Comparison of ENCODE assay signal across 26 cellular contexts in genomic region chr3:53613111-53613510, GRCh38.
DNase-seq lines count a peak whose midpoint lies in the region; ATAC-seq and TF ChIP-seq lines count a peak whose summit lies in the region.
"Had no signal": no experiment of that assay in that cellular context is flagged by ENCODE, and none has a peak within 500 bp of the region (broad histone marks: within the 10 kb centered on the region; RNA-seq: fewer than 3 reads in every experiment).

No MANE protein-coding gene starts in this region.

- no peak overlapping the region for H3K27ac ChIP-seq in DOHH2 (ENCODE audit: low read depth, low read length)
- no peak overlapping the region for H3K27ac ChIP-seq in naive thymus-derived CD4-positive, alpha-beta T cell (ENCODE audit: low read depth, low read length)
- H3K27ac ChIP-seq: pancreas, right lobe of liver, thoracic aorta had no signal

- intact Hi-C loops in activated B cell treated with CpG ODN at 0.5 μM for 24 hours (cut with micrococcal nuclease): loop anchor here (5.0 kb wide), 1 partner anchor 56 kb away; no protein-coding TSS in a partner anchor
- intact Hi-C loops in naive thymus-derived CD4-positive, alpha-beta T cell (cut with micrococcal nuclease): no loop called here

- no peak overlapping the region for H3K4me3 ChIP-seq in DOHH2 (ENCODE audit: low read length)
- H3K4me3 ChIP-seq in NB4 (ENCODE audit: low read depth, low read length): no peak overlapping the region
- H3K4me3 ChIP-seq in naive thymus-derived CD4-positive, alpha-beta T cell (ENCODE audit: low read length): no peak overlapping the region
- H3K4me3 ChIP-seq: pancreas, right lobe of liver, thoracic aorta had no signal

- H3K36me3 ChIP-seq in DOHH2 (ENCODE audit: control insufficient read depth, low read length): no peaks in the 10 kb centered on the region
- no peaks in the 10 kb centered on the region for H3K36me3 ChIP-seq in naive thymus-derived CD4-positive, alpha-beta T cell (ENCODE audit: control insufficient read depth in 2 of 3, insufficient read depth in 3 of 3, low read length in 3 of 3)
- H3K36me3 ChIP-seq: pancreas, right lobe of liver, thoracic aorta had no signal

- CTCF ChIA-PET in activated B cell treated with CpG ODN at 0.5 μM for 24 hours (lab: Charles Lee): no interaction called here
- CTCF ChIA-PET in naive thymus-derived CD4-positive, alpha-beta T cell (lab: Charles Lee): no interaction called here

- H3K27me3 Mint-ChIP-seq in activated B cell treated with CpG ODN at 0.5 μM for 24 hours: peaks cover 8% of the 10 kb centered on the region
- H3K27me3 Mint-ChIP-seq in naive thymus-derived CD4-positive, alpha-beta T cell: peaks cover 21 to 42% (median 27%) of the 10 kb centered on the region in 5 donors

- no peaks in the 10 kb centered on the region for H3K79me2 ChIP-seq in DOHH2 (ENCODE audit: control insufficient read depth, low read length)

- POLR2A ChIA-PET in activated B cell treated with CpG ODN at 0.5 μM for 24 hours (lab: Charles Lee): no interaction called here
- POLR2A ChIA-PET in naive thymus-derived CD4-positive, alpha-beta T cell (lab: Charles Lee): no interaction called here

- H3K4me1 Mint-ChIP-seq in activated B cell treated with CpG ODN at 0.5 μM for 24 hours: peaks cover 27% of the 10 kb centered on the region
- no peaks in the 10 kb centered on the region for H3K4me1 Mint-ChIP-seq in naive thymus-derived CD4-positive, alpha-beta T cell
- H3K4me1 Mint-ChIP-seq: central memory CD8-positive, alpha-beta T cell had no signal

- no peak for TF ChIP-seq POLR2A in NB4 (IDR thresholded peaks at IDR 0.05; ENCODE audit: extremely low read depth, insufficient read length)

- peak overlapping the region; percentile 39 for H3K4me2 ChIP-seq in DOHH2 (ENCODE audit: low read length)

- H3K9me2 ChIP-seq in DOHH2 (replicated peaks; ENCODE audit: control insufficient read depth, low read length): no peaks in the 10 kb centered on the region

- no peaks in the 10 kb centered on the region for H3F3A ChIP-seq in DOHH2 (ENCODE audit: control insufficient read depth, insufficient read depth)

- no peaks in the 10 kb centered on the region for H3K36me3 Mint-ChIP-seq in activated B cell treated with CpG ODN at 0.5 μM for 24 hours (ENCODE audit: low read depth)
- no peaks in the 10 kb centered on the region for H3K36me3 Mint-ChIP-seq in naive thymus-derived CD4-positive, alpha-beta T cell
- H3K36me3 Mint-ChIP-seq: WTC11 had no signal

- peaks cover 16% of the 10 kb centered on the region for H3K4me1 ChIP-seq in DOHH2 (ENCODE audit: control insufficient read depth, low read length)
- no peaks in the 10 kb centered on the region for H3K4me1 ChIP-seq in naive thymus-derived CD4-positive, alpha-beta T cell (ENCODE audit: control insufficient read depth in 2 of 2, insufficient read depth in 2 of 2, low read length in 2 of 2)
- H3K4me1 ChIP-seq: pancreas, right lobe of liver had no signal

- no peaks in the 10 kb centered on the region for H3K9me3 ChIP-seq in DOHH2 (ENCODE audit: control insufficient read depth, insufficient read depth, low read length)
- no peaks in the 10 kb centered on the region for H3K9me3 ChIP-seq in naive thymus-derived CD4-positive, alpha-beta T cell (ENCODE audit: control insufficient read depth in 2 of 3, low read length in 3 of 3)
- H3K9me3 ChIP-seq: pancreas, right lobe of liver, thoracic aorta had no signal

- peaks cover 3% of the 10 kb centered on the region for H3K9me3 Mint-ChIP-seq in activated B cell treated with CpG ODN at 0.5 μM for 24 hours
- H3K9me3 Mint-ChIP-seq in naive thymus-derived CD4-positive, alpha-beta T cell: peaks cover 0 to 4% (median 0%) of the 10 kb centered on the region in 11 donors
- H3K9me3 Mint-ChIP-seq: central memory CD8-positive, alpha-beta T cell had no signal

- no peaks in the 10 kb centered on the region for H4K20me1 ChIP-seq in DOHH2 (ENCODE audit: control insufficient read depth, insufficient read depth, low read depth, low read length)

- no peak overlapping the region for H3K27ac Mint-ChIP-seq in activated B cell treated with CpG ODN at 0.5 μM for 24 hours
- H3K27ac Mint-ChIP-seq in naive thymus-derived CD4-positive, alpha-beta T cell: no peak overlapping the region
- H3K27ac Mint-ChIP-seq: activated CD8-positive, alpha-beta T cell treated with anti-CD3 and anti-CD28 coated beads, Interleukin-2, amount 10 ng/mL, durations not matched to agents 7 days and 5 days; nephron; WTC11 had no signal

- DNase-seq in NB4 (ENCODE audit: low read depth): peak; percentile 24
- DNase-seq in activated B cell treated with CpG ODN at 0.5 μM for 24 hours: no peak
- no peak for DNase-seq in naive thymus-derived CD4-positive, alpha-beta T cell
- no peak for DNase-seq in activated CD4-positive, alpha-beta T cell treated with anti-CD3 and anti-CD28 coated beads, Interleukin-2, amount 50 U/mL, for 1 hour
- no peak for DNase-seq in NCI-H2107 (lab: John Stamatoyannopoulos, UW)
- DNase-seq: activated CD8-positive, alpha-beta T cell treated with anti-CD3 and anti-CD28 coated beads, Interleukin-2, amount 10 ng/mL, durations not matched to agents 7 days and 5 days; activated naive CD4-positive, alpha-beta T cell treated with Interleukin-2 at 50 U/mL for 16 hours; activated T-cell treated with anti-CD3 and anti-CD28 coated beads, Interleukin-2, amount 50 U/mL, for 1 hour; amygdala; COR-L47; foreskin fibroblast; HCEC 1CT; kidney; NCI-H1417 treated with DMSO at 0.1 percent for 48 hours; NCI-H524; OCI-M1; pancreas; right lobe of liver; SHP77 treated with DMSO at 0.1 percent for 48 hours; T-helper 2 cell had no signal

- H3K4me3 Mint-ChIP-seq in activated B cell treated with CpG ODN at 0.5 μM for 24 hours: no peak overlapping the region
- no peak overlapping the region for H3K4me3 Mint-ChIP-seq in naive thymus-derived CD4-positive, alpha-beta T cell
- H3K4me3 Mint-ChIP-seq: activated CD8-positive, alpha-beta T cell treated with anti-CD3 and anti-CD28 coated beads, Interleukin-2, amount 10 ng/mL, durations not matched to agents 7 days and 5 days; central memory CD8-positive, alpha-beta T cell; nephron; WTC11 had no signal

- ATAC-seq in activated B cell treated with CpG ODN at 0.5 μM for 24 hours (ENCODE audit: low read depth) (peak; percentile 34), HG03139 (IDR thresholded peaks at IDR 0.05; ENCODE audit: unreplicated experiment) (no peak)
- ATAC-seq in naive thymus-derived CD4-positive, alpha-beta T cell: peak; percentile 60
- ATAC-seq: activated CD8-positive, alpha-beta T cell treated with anti-CD3 and anti-CD28 coated beads, Interleukin-2, amount 10 ng/mL, durations not matched to agents 7 days and 5 days had no signal

- H3K27me3 ChIP-seq in DOHH2 (ENCODE audit: control insufficient read depth, low read length): peaks cover 5% of the 10 kb centered on the region; the same call in 1 of the 2 replicates
- H3K27me3 ChIP-seq in naive thymus-derived CD4-positive, alpha-beta T cell (ENCODE audit: control insufficient read depth in 2 of 2, insufficient read depth in 2 of 2, low read length in 2 of 2): no peaks in the 10 kb centered on the region
- H3K27me3 ChIP-seq: pancreas, right lobe of liver had no signal

- TF ChIP-seq CTCF in DOHH2 (IDR thresholded peaks at IDR 0.05; ENCODE audit: low read depth, low read length, poor library complexity, severe bottlenecking): no peak
- TF ChIP-seq CTCF in NB4 (IDR thresholded peaks at IDR 0.05; ENCODE audit: low read depth, low read length): no peak
- TF ChIP-seq CTCF in activated B cell treated with CpG ODN at 0.5 μM for 24 hours (IDR thresholded peaks at IDR 0.05): no peak
